24 cellular contexts compared by ENCODE assay signal in the genomic region with DNA sequence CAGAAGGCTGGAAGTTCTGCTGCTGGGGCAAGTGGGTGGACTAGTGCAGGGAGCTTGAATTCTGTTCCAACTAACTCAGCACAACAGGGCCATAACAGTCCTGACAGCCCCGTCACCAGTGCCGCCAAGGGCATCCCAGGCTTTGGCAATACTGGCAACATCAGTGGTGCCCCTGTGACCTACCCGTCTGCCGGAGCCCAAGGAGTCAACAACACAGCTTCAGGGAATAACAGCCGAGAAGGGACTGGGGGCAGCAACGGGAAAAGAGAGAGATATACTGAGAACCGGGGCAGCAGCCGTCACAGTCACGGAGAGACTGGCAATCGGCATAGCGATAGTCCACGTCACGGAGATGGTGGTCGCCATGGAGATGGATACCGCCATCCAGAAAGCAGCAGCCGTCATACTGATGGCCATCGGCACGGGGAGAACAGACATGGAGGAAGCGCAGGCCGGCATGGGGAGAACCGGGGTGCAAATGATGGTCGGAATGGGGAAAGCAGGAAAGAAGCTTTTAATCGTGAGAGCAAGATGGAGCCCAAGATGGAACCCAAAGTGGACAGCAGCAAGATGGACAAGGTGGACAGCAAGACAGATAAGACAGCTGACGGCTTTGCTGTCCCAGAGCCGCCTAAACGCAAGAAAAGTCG. TPM values are rescaled to one million over a fixed set of nuclear protein-coding genes. Genes with fewer than 3 reads are reported as not detected.
DNase-seq lines count a peak whose midpoint lies in the region; ATAC-seq and TF ChIP-seq lines count a peak whose summit lies in the region.
"Had no signal": no experiment of that assay in that cellular context is flagged by ENCODE, and none has a peak within 500 bp of the region (broad histone marks: within the 10 kb centered on the region; RNA-seq: fewer than 3 reads in every experiment).

No MANE protein-coding gene starts in this region.

- peak overlapping the region; percentile 59 for H3K27ac Mint-ChIP-seq in activated naive CD4-positive, alpha-beta T cell treated with anti-CD3 and anti-CD28 coated beads for 36 hours
- H3K27ac Mint-ChIP-seq in activated naive CD8-positive, alpha-beta T cell: peak overlapping the region; percentile 66
- H3K27ac Mint-ChIP-seq: activated naive CD4-positive, alpha-beta T cell treated with anti-CD3 and anti-CD28 coated beads, Interleukin-2, amount 50 U/mL, for 24 hours; mesothelial cell of epicardium had no signal

- no peak overlapping the region for H3K4me2 ChIP-seq in osteoblast (ENCODE audit: insufficient read depth, low read length)

- H3K4me3 Mint-ChIP-seq in activated naive CD4-positive, alpha-beta T cell treated with anti-CD3 and anti-CD28 coated beads for 36 hours: no peak overlapping the region
- no peak overlapping the region for H3K4me3 Mint-ChIP-seq in activated naive CD8-positive, alpha-beta T cell
- H3K4me3 Mint-ChIP-seq: activated naive CD4-positive, alpha-beta T cell treated with anti-CD3 and anti-CD28 coated beads, Interleukin-2, amount 50 U/mL, for 24 hours; mesothelial cell of epicardium had no signal

- POLR2A ChIA-PET in HEK293 (lab: Yijun Ruan, JAX): interaction anchor here (1.3 to 2.0 kb wide), 4 partner anchors 8 to 44 kb away, joined by 3 to 9 read pairs (median 4); partner anchors contain the start of genes CCDC47 and PSMC5

- H3K4me1 Mint-ChIP-seq in activated naive CD4-positive, alpha-beta T cell treated with anti-CD3 and anti-CD28 coated beads for 36 hours (ENCODE audit: low read depth): peaks cover 16% of the 10 kb centered on the region
- peaks cover 9% of the 10 kb centered on the region for H3K4me1 Mint-ChIP-seq in activated naive CD8-positive, alpha-beta T cell (ENCODE audit: low read depth)
- H3K4me1 Mint-ChIP-seq: mesothelial cell of epicardium had no signal

- H3K79me2 ChIP-seq in osteoblast (ENCODE audit: insufficient read depth, low read length): peaks cover 24% of the 10 kb centered on the region

- intact Hi-C loops in activated naive CD4-positive, alpha-beta T cell treated with anti-CD3 and anti-CD28 coated beads for 36 hours (cut with micrococcal nuclease): no loop called here
- intact Hi-C loops in mucosa of descending colon (cut with DNase I, micrococcal nuclease): no loop called here
- intact Hi-C loops in esophagus squamous epithelium (cut with DNase I): no loop called here

- H3K36me3 Mint-ChIP-seq in activated naive CD4-positive, alpha-beta T cell treated with anti-CD3 and anti-CD28 coated beads for 36 hours (ENCODE audit: low read depth): peaks cover 58% of the 10 kb centered on the region
- peaks cover 10% of the 10 kb centered on the region for H3K36me3 Mint-ChIP-seq in activated naive CD8-positive, alpha-beta T cell

- peaks cover 13% of the 10 kb centered on the region for H4K20me1 ChIP-seq in osteoblast (ENCODE audit: insufficient read depth, low read length)

- H3K27me3 Mint-ChIP-seq in activated naive CD4-positive, alpha-beta T cell treated with anti-CD3 and anti-CD28 coated beads for 36 hours (ENCODE audit: low read depth): no peaks in the 10 kb centered on the region
- H3K27me3 Mint-ChIP-seq in activated naive CD8-positive, alpha-beta T cell: no peaks in the 10 kb centered on the region
- H3K27me3 Mint-ChIP-seq: activated naive CD4-positive, alpha-beta T cell treated with anti-CD3 and anti-CD28 coated beads, Interleukin-2, amount 50 U/mL, for 24 hours had no signal

- H2AFZ ChIP-seq in osteoblast (ENCODE audit: low read length): no peak overlapping the region

- H3K9me3 ChIP-seq in HEK293 (ENCODE audit: control insufficient read depth, insufficient read depth, low read depth, low read length): no peaks in the 10 kb centered on the region
- no peaks in the 10 kb centered on the region for H3K9me3 ChIP-seq in osteoblast (ENCODE audit: low read depth, low read length)
- no peaks in the 10 kb centered on the region for H3K9me3 ChIP-seq in mucosa of descending colon
- H3K9me3 ChIP-seq in esophagus squamous epithelium: no peaks in the 10 kb centered on the region
- H3K9me3 ChIP-seq: neutrophil, SJSA1 had no signal

- TF ChIP-seq POLR2A in esophagus squamous epithelium (IDR thresholded peaks at IDR 0.05): no peak

- CTCF ChIA-PET in activated naive CD4-positive, alpha-beta T cell treated with anti-CD3 and anti-CD28 coated beads for 36 hours (lab: Charles Lee): interaction anchor here (1.6 kb wide), 1 partner anchor 11 kb away, joined by 5 read pairs; no protein-coding TSS in a partner anchor
- CTCF ChIA-PET in HEK293 (lab: Yijun Ruan, JAX): interaction anchor here (1.0 to 3.4 kb wide), 3 partner anchors 9 to 20 kb away, joined by 3 to 17 read pairs (median 6); no protein-coding TSS in a partner anchor

- no peaks in the 10 kb centered on the region for H3K4me1 ChIP-seq in HEK293 (ENCODE audit: control insufficient read depth, insufficient read depth, low read length)
- H3K4me1 ChIP-seq in osteoblast (ENCODE audit: insufficient read depth, low read length): peaks cover 2% of the 10 kb centered on the region
- peaks cover 3% of the 10 kb centered on the region for H3K4me1 ChIP-seq in mucosa of descending colon (ENCODE audit: low read depth)
- H3K4me1 ChIP-seq in esophagus squamous epithelium: no peaks in the 10 kb centered on the region

- no peak overlapping the region for H3K4me3 ChIP-seq in HEK293 (ENCODE audit: low read depth, low read length)
- H3K4me3 ChIP-seq in osteoblast (ENCODE audit: insufficient read depth, low read length): no peak overlapping the region
- H3K4me3 ChIP-seq in mucosa of descending colon: no peak overlapping the region
- H3K4me3 ChIP-seq in esophagus squamous epithelium: no peak overlapping the region
- H3K4me3 ChIP-seq: SJSA1 had no signal

- no peak for DNase-seq in activated naive CD4-positive, alpha-beta T cell treated with anti-CD3 and anti-CD28 coated beads for 36 hours
- DNase-seq in activated naive CD4-positive, alpha-beta T cell (lab: John Stamatoyannopoulos, UW): no peak
- DNase-seq in osteoblast (ENCODE audit: insufficient read length, low spot score, missing footprints) (peak; percentile 36), mucosa of descending colon (no peak), esophagus squamous epithelium (lab: John Stamatoyannopoulos, UW) (no peak)
- DNase-seq: activated CD4-positive, CD25-positive, alpha-beta regulatory T cell treated with anti-CD3 and anti-CD28 coated beads, Interleukin-2, amount 50 U/mL, for 72 hours; activated CD8-positive, alpha-beta memory T cell treated with anti-CD3 and anti-CD28 coated beads, Interleukin-2, amount 50 U/mL, for 4 hours; dermis blood vessel endothelial cell; foreskin melanocyte; HCEC 1CT; NCI-H1417; NCI-H526 treated with DMSO at 0.1 percent for 48 hours; retina; stimulated activated CD4-positive, alpha-beta T cell treated with anti-CD3 and anti-CD28 coated beads, Interleukin-12 subunit alpha, Interleukin-12 subunit beta, amount 100 ng/mL, for 4 hours; stimulated activated naive CD4-positive, alpha-beta T cell treated with Interleukin-2 at 50 U/mL for 16 hours; T1000 had no signal

- no peak for TF ChIP-seq CTCF in HEK293 (tag by site-specific recombination; IDR thresholded peaks at IDR 0.05)
- TF ChIP-seq CTCF in osteoblast (IDR thresholded peaks at IDR 0.05; ENCODE audit: extremely low read depth, low read depth, low read length): no peak
- no peak for TF ChIP-seq CTCF in mucosa of descending colon (IDR thresholded peaks at IDR 0.05)
- no peak for TF ChIP-seq CTCF in esophagus squamous epithelium (IDR thresholded peaks at IDR 0.05)

- 90 to 92% methylated on average over 22 to 26 of the region's 27 CpGs for WGBS in esophagus squamous epithelium, 2 donors

- no peaks in the 10 kb centered on the region for H3K9me3 Mint-ChIP-seq in activated naive CD4-positive, alpha-beta T cell treated with anti-CD3 and anti-CD28 coated beads for 36 hours
- no peaks in the 10 kb centered on the region for H3K9me3 Mint-ChIP-seq in activated naive CD8-positive, alpha-beta T cell (ENCODE audit: low read depth)
- H3K9me3 Mint-ChIP-seq: activated naive CD4-positive, alpha-beta T cell treated with anti-CD3 and anti-CD28 coated beads, Interleukin-2, amount 50 U/mL, for 24 hours; mesothelial cell of epicardium had no signal

- H3K27ac ChIP-seq in HEK293 (ENCODE audit: extremely low read depth, low read depth, low read length) (no peak overlapping the region), osteoblast (ENCODE audit: low read depth, low read length) (no peak overlapping the region), esophagus squamous epithelium (no peak overlapping the region)
- H3K27ac ChIP-seq: epithelial cell of prostate had no signal

- H3K36me3 ChIP-seq in HEK293 (ENCODE audit: control insufficient read depth in 2 of 2, insufficient read depth in 1 of 2, low read length in 2 of 2) (peaks cover 92 to 100% of the 10 kb centered on the region in 2 experiments), osteoblast (ENCODE audit: insufficient read depth, low read length) (peaks cover 98% of the 10 kb centered on the region), mucosa of descending colon (ENCODE audit: low read depth) (peaks cover 27% of the 10 kb centered on the region), esophagus squamous epithelium (peaks cover 41 to 100% (median 87%) of the 10 kb centered on the region in 3 donors)

- ATAC-seq in mucosa of descending colon (no peak), HG02798 (IDR thresholded peaks at IDR 0.05; ENCODE audit: poor library complexity, unreplicated experiment) (no peak)

- H3K27me3 ChIP-seq in osteoblast (ENCODE audit: insufficient read depth, low read length): no peaks in the 10 kb centered on the region
- no peaks in the 10 kb centered on the region for H3K27me3 ChIP-seq in esophagus squamous epithelium
- H3K27me3 ChIP-seq: neutrophil, SJSA1 had no signal

RNA-seq across cellular contexts. Expression of gene PSMC5, which starts 9.4 kb away (rescaled TPM):
- 100 to 1,000 TPM; 144 to 154 TPM for total RNA-seq in activated naive CD4-positive, alpha-beta T cell treated with anti-CD3 and anti-CD28 coated beads for 36 hours
- total RNA-seq in osteoblast (34.0 and 36.5 TPM in 2 replicates), mucosa of descending colon (100 to 1,000 TPM in 1 of 3 donors, 10 to 100 TPM in 2; 73.3 to 151 (median 96.4) TPM), esophagus squamous epithelium (10 to 100 TPM; 55.0 to 87.9 (median 80.7) TPM)

RNA-seq across cellular contexts. Expression of gene FTSJ3, which starts 9.6 kb away (rescaled TPM):
- 10 to 100 TPM; 25.3 to 26.2 TPM for total RNA-seq in activated naive CD4-positive, alpha-beta T cell treated with anti-CD3 and anti-CD28 coated beads for 36 hours
- total RNA-seq in osteoblast (43.0 and 45.2 TPM in 2 replicates), mucosa of descending colon (10 to 100 TPM; 26.9 to 48.2 (median 29.4) TPM), esophagus squamous epithelium (10 to 100 TPM; 19.8 to 52.3 (median 29.0) TPM)

RNA-seq across cellular contexts. Expression of gene SMARCD2, which starts 24.6 kb away (rescaled TPM):
- total RNA-seq in activated naive CD4-positive, alpha-beta T cell treated with anti-CD3 and anti-CD28 coated beads for 36 hours: 100 to 1,000 TPM in 1 of 2 experiments, 10 to 100 TPM in 1; 98.5 to 107 TPM
- total RNA-seq in osteoblast (53.9 and 54.8 TPM in 2 replicates), mucosa of descending colon (10 to 100 TPM; 76.6 to 82.1 (median 80.4) TPM), esophagus squamous epithelium (100 to 1,000 TPM; 111 to 161 (median 133) TPM)

RNA-seq across cellular contexts. Expression of gene DDX42, which starts 43.9 kb away (rescaled TPM):
- 10 to 100 TPM; 91.7 to 92.9 TPM for total RNA-seq in activated naive CD4-positive, alpha-beta T cell treated with anti-CD3 and anti-CD28 coated beads for 36 hours
- total RNA-seq in osteoblast (69.0 and 77.4 TPM in 2 replicates), mucosa of descending colon (100 to 1,000 TPM in 1 of 3 donors, 10 to 100 TPM in 2; 86.1 to 137 (median 89.9) TPM), esophagus squamous epithelium (10 to 100 TPM; 27.1 to 88.5 (median 51.9) TPM)

RNA-seq across cellular contexts. Expression of gene CCDC47, which starts 44.5 kb away (rescaled TPM):
- total RNA-seq in activated naive CD4-positive, alpha-beta T cell treated with anti-CD3 and anti-CD28 coated beads for 36 hours: 10 to 100 TPM; 40.5 to 42.1 TPM
- 69.0 and 77.1 TPM in 2 replicates for total RNA-seq in osteoblast
- total RNA-seq in mucosa of descending colon: 100 to 1,000 TPM in 2 of 3 donors, 10 to 100 TPM in 1; 94.9 to 139 (median 128) TPM
- total RNA-seq in esophagus squamous epithelium: 10 to 100 TPM; 55.9 to 66.4 (median 63.7) TPM
